8 cellular contexts compared by ENCODE assay signal in the genomic region with DNA sequence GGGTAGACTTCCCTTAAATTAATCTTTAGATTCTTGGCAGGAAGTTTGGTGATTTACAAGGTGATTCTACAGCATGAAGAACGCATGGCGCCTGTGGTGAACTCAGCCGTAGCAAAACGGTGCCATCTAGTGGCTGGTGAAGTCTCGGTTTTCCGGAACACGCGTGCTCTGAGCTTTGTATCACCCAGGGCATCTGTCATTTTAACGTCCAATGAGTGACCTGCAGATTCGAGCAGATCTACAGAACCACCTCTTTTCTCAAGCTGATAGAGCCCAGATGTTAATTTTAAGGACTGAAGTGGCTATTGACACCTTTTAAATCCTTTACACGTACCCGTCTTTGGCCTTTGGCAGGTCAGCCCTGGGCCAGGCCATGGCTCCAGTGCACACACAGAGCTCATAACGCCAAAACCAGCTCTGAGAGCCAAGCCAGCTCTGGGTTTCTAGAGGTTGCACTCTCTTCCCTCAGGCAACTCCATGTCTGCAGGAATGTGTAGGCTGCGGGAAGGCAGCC. TPM values are rescaled to one million over a fixed set of nuclear protein-coding genes. Genes with fewer than 3 reads are reported as not detected.
A peak's percentile ranks its signal among the peaks of the same experiment; 100 is the strongest.
DNase-seq lines count a peak whose midpoint lies in the region; ATAC-seq and TF ChIP-seq lines count a peak whose summit lies in the region.
"Not testable (repeated sequence)": the region's sequence is repeated elsewhere in the genome, so short reads cannot be mapped to it uniquely, and the experiment has no call there.

No MANE protein-coding gene starts in this region.

- not testable (repeated sequence) for H3K4me3 Mint-ChIP-seq in activated T-cell treated with anti-CD3 and anti-CD28 coated beads, Interleukin-2, amount 50 U/mL, for 4 hours; naive thymus-derived CD4-positive, alpha-beta T cell

- not testable (repeated sequence) for TF ChIP-seq EP300 in Ishikawa (IDR thresholded peaks at IDR 0.05; ENCODE audit: borderline replicate concordance)

- not testable (repeated sequence) for H2AFZ ChIP-seq in OCI-LY1 (ENCODE audit: low read length)

- H3K9me3 Mint-ChIP-seq in activated T-cell treated with anti-CD3 and anti-CD28 coated beads, Interleukin-2, amount 50 U/mL, for 4 hours; naive thymus-derived CD4-positive, alpha-beta T cell: not testable (repeated sequence)

- H3K27ac ChIP-seq in OCI-LY1 (ENCODE audit: low read depth, low read length, poor library complexity, severe bottlenecking); naive thymus-derived CD4-positive, alpha-beta T cell (ENCODE audit: low read depth, low read length); testis: not testable (repeated sequence)

- H3K4me3 ChIP-seq in OCI-LY1 (ENCODE audit: low read depth, low read length, poor library complexity, severe bottlenecking); naive thymus-derived CD4-positive, alpha-beta T cell (ENCODE audit: low read length); testis: not testable (repeated sequence)

- not testable (repeated sequence) for H3K27ac Mint-ChIP-seq in naive thymus-derived CD4-positive, alpha-beta T cell

- H3K36me3 Mint-ChIP-seq in activated T-cell treated with anti-CD3 and anti-CD28 coated beads, Interleukin-2, amount 50 U/mL, for 4 hours (ENCODE audit: insufficient read depth); naive thymus-derived CD4-positive, alpha-beta T cell: not testable (repeated sequence)

- H3K4me1 Mint-ChIP-seq in activated T-cell treated with anti-CD3 and anti-CD28 coated beads, Interleukin-2, amount 50 U/mL, for 4 hours (ENCODE audit: low read depth); naive thymus-derived CD4-positive, alpha-beta T cell: not testable (repeated sequence)

- H3K9me2 ChIP-seq in OCI-LY1 (ENCODE audit: low read depth, low read length), result not testable (repeated sequence)

- WGBS in testis, 2 donors, result 14 to 26% methylated on average over 14 of the region's 14 CpGs

- POLR2A ChIA-PET in naive thymus-derived CD4-positive, alpha-beta T cell (lab: Charles Lee), result not testable (repeated sequence)

- H3K36me3 ChIP-seq in OCI-LY1 (ENCODE audit: insufficient read depth, low read length); naive thymus-derived CD4-positive, alpha-beta T cell (ENCODE audit: control insufficient read depth in 2 of 3, insufficient read depth in 3 of 3, low read length in 3 of 3); testis (ENCODE audit: low read depth, missing control alignments): not testable (repeated sequence)

- H3K9me3 ChIP-seq in OCI-LY1 (ENCODE audit: low read length); naive thymus-derived CD4-positive, alpha-beta T cell (ENCODE audit: control insufficient read depth in 2 of 3, low read length in 3 of 3); testis: not testable (repeated sequence)

- not testable (repeated sequence) for H3K4me1 ChIP-seq in OCI-LY1 (ENCODE audit: insufficient read depth, low read length, severe bottlenecking); naive thymus-derived CD4-positive, alpha-beta T cell (ENCODE audit: control insufficient read depth in 2 of 2, insufficient read depth in 2 of 2, low read length in 2 of 2); testis

- TF ChIP-seq CTCF in OCI-LY1 (IDR thresholded peaks at IDR 0.05; ENCODE audit: low read length) (peak; percentile 56; the same call in 1 of the 2 replicates), testis (IDR thresholded peaks at IDR 0.05) (peak in 2 of 3 experiments; percentile 34 to 69)

- peak; percentile 61 for DNase-seq in G401 (ENCODE audit: low spot score)
- not testable (repeated sequence) for DNase-seq in activated T-cell treated with anti-CD3 and anti-CD28 coated beads, Interleukin-2, amount 50 U/mL, for 4 hours
- peak; percentile 17 for DNase-seq in fibroblast of the conjunctiva (ENCODE audit: low read depth)
- DNase-seq in naive thymus-derived CD4-positive, alpha-beta T cell, result peak in 6 of 9 donors; percentile 17 to 52 (median 37)
- peak; percentile 33 for DNase-seq in testis

- peak; percentile 73 for TF ChIP-seq RAD21 in Ishikawa (IDR thresholded peaks at IDR 0.05; ENCODE audit: low read depth)

- not testable (repeated sequence) for H3F3A ChIP-seq in OCI-LY1 (ENCODE audit: insufficient read depth, low read length)

- H4K20me1 ChIP-seq in OCI-LY1 (ENCODE audit: insufficient read depth, low read length), result not testable (repeated sequence)

- H3K27me3 ChIP-seq in OCI-LY1 (ENCODE audit: insufficient read depth, low read length); naive thymus-derived CD4-positive, alpha-beta T cell (ENCODE audit: control insufficient read depth in 2 of 2, insufficient read depth in 2 of 2, low read length in 2 of 2); testis: not testable (repeated sequence)

- not testable (repeated sequence) for H3K27me3 Mint-ChIP-seq in activated T-cell treated with anti-CD3 and anti-CD28 coated beads, Interleukin-2, amount 50 U/mL, for 4 hours (ENCODE audit: low read depth); naive thymus-derived CD4-positive, alpha-beta T cell

- H3K79me2 ChIP-seq in OCI-LY1 (ENCODE audit: insufficient read depth, low read length), result not testable (repeated sequence)

- CTCF ChIA-PET in naive thymus-derived CD4-positive, alpha-beta T cell (lab: Charles Lee), result interaction anchor here (0.6 kb wide), 1 partner anchor 77 kb away, joined by 4 read pairs; no protein-coding TSS in a partner anchor

- TF ChIP-seq POLR2A in testis (IDR thresholded peaks at IDR 0.05), result not testable (repeated sequence)

- peak; percentile 80 for ATAC-seq in GM21737 (IDR thresholded peaks at IDR 0.05; ENCODE audit: unreplicated experiment)
- peak; percentile 81 to 84 for ATAC-seq in activated T-cell treated with anti-CD3 and anti-CD28 coated beads, Interleukin-2, amount 50 U/mL, for 4 hours
- peak; percentile 74 for ATAC-seq in naive thymus-derived CD4-positive, alpha-beta T cell

- in situ Hi-C loops in G401 (cut with HindIII; ENCODE audit: low sequenced_read_pairs), result not testable (repeated sequence)

- H3K9ac ChIP-seq in OCI-LY1 (ENCODE audit: low read length), result not testable (repeated sequence)

- intact Hi-C loops in naive thymus-derived CD4-positive, alpha-beta T cell (cut with micrococcal nuclease), result loop anchor here (1.0 to 10.0 kb wide), 5 partner anchors 70 to 513 kb away; a partner anchor contains a TSS
- intact Hi-C loops in testis (cut with DNase I; ENCODE audit: low total_unique reads), result not testable (repeated sequence)

- not testable (repeated sequence) for H3K4me2 ChIP-seq in OCI-LY1 (ENCODE audit: low read length)

TF ChIP-seq in Ishikawa, 13 proteins besides CTCF, POLR2A, EP300 and RAD21:
- TF ChIP-seq YY1 (IDR thresholded peaks at IDR 0.05; ENCODE audit: low read depth), result 0 out of 2 replicates have a peak, but pooled peaks have one; percentile 20

RNA-seq across cellular contexts. Expression of a gene that starts 2.3 kb away (rescaled TPM):
- total RNA-seq in G401 (2014; rRNA removed; shearing (Covaris generic)), result not detected in 2 replicates
- not detected for total RNA-seq in activated T-cell treated with anti-CD3 and anti-CD28 coated beads, Interleukin-2, amount 50 U/mL, for 4 hours
- total RNA-seq in naive thymus-derived CD4-positive, alpha-beta T cell, result not detected
- polyA plus RNA-seq in naive thymus-derived CD4-positive, alpha-beta T cell, result not detected
- total RNA-seq in testis, result under 1 TPM in 1 of 2 donors, not detected in 1; 0.39 TPM
- polyA plus RNA-seq in testis (ENCODE audit: insufficient read depth, low read depth, low replicate concordance), result not detected

RNA-seq across cellular contexts. Expression of a gene that starts 36.1 kb away (rescaled TPM):
- total RNA-seq in G401 (2014; rRNA removed; shearing (Covaris generic)), result not detected in 2 replicates
- not detected for total RNA-seq in activated T-cell treated with anti-CD3 and anti-CD28 coated beads, Interleukin-2, amount 50 U/mL, for 4 hours
- total RNA-seq in naive thymus-derived CD4-positive, alpha-beta T cell, result not detected
- polyA plus RNA-seq in naive thymus-derived CD4-positive, alpha-beta T cell, result not detected
- total RNA-seq in testis, result 10 to 100 TPM; 12.3 to 46.2 TPM
- 40.6 TPM for polyA plus RNA-seq in testis (ENCODE audit: insufficient read depth, low read depth, low replicate concordance)

Comparison
In these comparisons a context has a peak if more than half of its experiments do, and no peak if none do; other contexts are left out.
1. RNA of a gene that starts 36.1 kb away (total RNA-seq): 12.3 to 46.2 TPM in testis; not detected in G401, not detected in activated T-cell treated with anti-CD3 and anti-CD28 coated beads, Interleukin-2, amount 50 U/mL, for 4 hours and not detected in naive thymus-derived CD4-positive, alpha-beta T cell; every median in the first group is over 10 times any median in the second.
2. Peak in every context shown above with its lines, with median percentiles within 50 percentile points of each other: ATAC-seq.